In genomic region chr10:119806334-119807130, GRCh38 we compare ENCODE assay signal across 20 cellular contexts.
DNase-seq lines count a peak whose midpoint lies in the region; FAIRE-seq and TF ChIP-seq lines count a peak whose summit lies in the region.
"Had no signal": no experiment of that assay in that cellular context is flagged by ENCODE, and none has a peak within 500 bp of the region (broad histone marks: within the 10 kb centered on the region; RNA-seq: fewer than 3 reads in every experiment).

No MANE protein-coding gene starts in this region.

- no peaks in the 10 kb centered on the region for H3K36me3 ChIP-seq in H7 (replicated peaks; ENCODE audit: control insufficient read depth, insufficient read depth, low read length)
- peaks cover 7% of the 10 kb centered on the region; the same call in 1 of the 2 replicates for H3K36me3 ChIP-seq in SJSA1
- H3K36me3 ChIP-seq in endothelial cell of umbilical vein (ENCODE audit: control insufficient read depth in 2 of 2, extremely low read depth in 1 of 2, insufficient read depth in 2 of 2, low read length in 2 of 2), result no peaks in the 10 kb centered on the region
- H3K36me3 ChIP-seq: MG63 had no signal

- H3K4me3 Mint-ChIP-seq in type B pancreatic cell, result no peak overlapping the region
- H3K4me3 Mint-ChIP-seq: B cell had no signal

- BruUV-seq in endothelial cell of umbilical vein (replicated peaks; lab: Mats Ljungman, UMichigan), result no TSS peak

- FAIRE-seq in endothelial cell of umbilical vein (lab: Jason Lieb, UNC), result no peak
- FAIRE-seq: GM18507 had no signal

- CTCF ChIA-PET in endothelial cell of umbilical vein (lab: Charles Lee), result interaction anchor here (1.2 to 3.7 kb wide), 2 partner anchors 36 to 56 kb away, joined by 3 to 20 read pairs; no protein-coding TSS in a partner anchor

- peak; percentile 19 for DNase-seq in H7
- no peak for DNase-seq in SJSA1 (ENCODE audit: low read depth in 1 of 2, low spot score in 2 of 2)
- DNase-seq in endothelial cell of umbilical vein (ENCODE audit: low read depth, low spot score), result no peak
- no peak for DNase-seq in LoVo (ENCODE audit: low spot score)
- no peak for DNase-seq in SW480 (ENCODE audit: low spot score)
- DNase-seq in medulla oblongata (ENCODE audit: extremely low spot score), result no peak
- no peak for DNase-seq in type B pancreatic cell (ENCODE audit: extremely low spot score, unreplicated experiment)
- DNase-seq: Calu3, GM23248, MG63, NCI-H1105 treated with DMSO at 0.1 percent for 48 hours, NCI-H1694, NCI-H2029 treated with DMSO at 0.1 percent for 48 hours, NCI-H446 treated with DMSO at 0.1 percent for 48 hours, NCI-H526 treated with DMSO at 0.1 percent for 48 hours, Right ventricle myocardium superior, RPMI8226 had no signal

- peak overlapping the region; percentile 76 for H3K4me2 ChIP-seq in endothelial cell of umbilical vein (ENCODE audit: insufficient read depth, low read length)

- POLR2A ChIA-PET in endothelial cell of umbilical vein (lab: Charles Lee), result no interaction called here

- no peak overlapping the region for H3K27ac Mint-ChIP-seq in type B pancreatic cell
- H3K27ac Mint-ChIP-seq: B cell had no signal

- dilution Hi-C loops in endothelial cell of umbilical vein (cut with MboI; ENCODE audit: extremely low pct_ligation_motif_present, low sequenced_read_pairs), result no loop called here

- no peaks in the 10 kb centered on the region for H3K9me3 ChIP-seq in SJSA1 (replicated peaks)
- H3K9me3 ChIP-seq in endothelial cell of umbilical vein (replicated peaks; ENCODE audit: control insufficient read depth, insufficient read depth, low read length), result no peaks in the 10 kb centered on the region
- H3K9me3 ChIP-seq: MG63 had no signal

- H3K79me2 ChIP-seq in endothelial cell of umbilical vein (ENCODE audit: control insufficient read depth, insufficient read depth, low read length), result no peaks in the 10 kb centered on the region

- H3K27me3 Mint-ChIP-seq in type B pancreatic cell, result no peaks in the 10 kb centered on the region
- H3K27me3 Mint-ChIP-seq: B cell had no signal

- no peaks in the 10 kb centered on the region for H3K9me3 Mint-ChIP-seq in type B pancreatic cell

- H2AFZ ChIP-seq in endothelial cell of umbilical vein (ENCODE audit: low read depth, low read length), result no peak overlapping the region
- H2AFZ ChIP-seq: GM23248 had no signal

- H4K20me1 ChIP-seq in endothelial cell of umbilical vein (replicated peaks; ENCODE audit: control insufficient read depth, extremely low read depth, insufficient read depth, low read length), result no peaks in the 10 kb centered on the region

- peaks cover 5% of the 10 kb centered on the region for H3K36me3 Mint-ChIP-seq in type B pancreatic cell

- peak overlapping the region; percentile 65; the same call in 1 of the 2 replicates for H3K27ac ChIP-seq in SJSA1
- H3K27ac ChIP-seq in endothelial cell of umbilical vein (ENCODE audit: insufficient read depth, low read depth, low read length), result no peak overlapping the region
- H3K27ac ChIP-seq: GM23248, HL-60 had no signal

- H3K4me1 ChIP-seq in SJSA1 (replicated peaks), result peaks cover 71% of the 10 kb centered on the region
- H3K4me1 ChIP-seq in endothelial cell of umbilical vein (ENCODE audit: control insufficient read depth, extremely low read depth, insufficient read depth, low read length), result peaks cover 12% of the 10 kb centered on the region

- no peak overlapping the region for H3K9ac ChIP-seq in endothelial cell of umbilical vein (replicated peaks; ENCODE audit: extremely low read depth, insufficient read depth, low read length)
- H3K9ac ChIP-seq: GM23248 had no signal

- no peak for TF ChIP-seq POLR2A in endothelial cell of umbilical vein (IDR thresholded peaks at IDR 0.05; ENCODE audit: low read depth, low read length)

- TF ChIP-seq CTCF in endothelial cell of umbilical vein (IDR thresholded peaks at IDR 0.05; ENCODE audit: extremely low read depth in 1 of 2, insufficient read depth in 1 of 2, low read depth in 1 of 2, low read length in 2 of 2), result no peak
- TF ChIP-seq CTCF in type B pancreatic cell (conservative IDR thresholded peaks at IDR 0.05), result no peak

- H3K27me3 ChIP-seq in H7 (ENCODE audit: control insufficient read depth, insufficient read depth, low read length), result no peaks in the 10 kb centered on the region
- no peaks in the 10 kb centered on the region for H3K27me3 ChIP-seq in SJSA1 (replicated peaks)
- H3K27me3 ChIP-seq in endothelial cell of umbilical vein (ENCODE audit: control insufficient read depth in 2 of 2, insufficient read depth in 2 of 2, low read length in 2 of 2), result no peaks in the 10 kb centered on the region
- H3K27me3 ChIP-seq: MG63 had no signal

- H3K4me3 ChIP-seq in H7 (ENCODE audit: insufficient read depth, low read depth, low read length) (no peak overlapping the region), SJSA1 (no peak overlapping the region), endothelial cell of umbilical vein (replicated peaks in 1 of 3; ENCODE audit: insufficient read depth in 1 of 3, low read depth in 1 of 3, low read length in 3 of 3) (no peak overlapping the region)
- H3K4me3 ChIP-seq: GM23248, MG63 had no signal

- H3K4me1 Mint-ChIP-seq in type B pancreatic cell (ENCODE audit: unreplicated experiment), result peaks cover 11% of the 10 kb centered on the region

- H3K9me1 ChIP-seq in endothelial cell of umbilical vein (replicated peaks; ENCODE audit: control insufficient read depth, extremely low read depth, insufficient read depth, low read length), result no peaks in the 10 kb centered on the region

- intact Hi-C loops in endothelial cell of umbilical vein (cut with micrococcal nuclease), result no loop called here

TF ChIP-seq in endothelial cell of umbilical vein, 7 proteins besides CTCF, POLR2A, EP300 and RAD21:
- TF ChIP-seq GATA2 (IDR thresholded peaks at IDR 0.05; ENCODE audit: insufficient read depth, insufficient read length, low read depth, low read length), result no peak
